In genomic region chr12:95072900-95073697, GRCh38 we compare ENCODE assay signal across 1 cellular context.
TF ChIP-seq lines count a peak whose summit lies in the region.

NR2C1 (minus strand) TSS chr12:95073618; CDS start chr12:95067384, 6,234 bp downstream.

TF ChIP-seq in K562, 482 proteins besides CTCF, POLR2A, EP300 and RAD21 (continued from another document and continues in another):
- no peak for TF ChIP-seq CGGBP1 (CRISPR knock-in tag; IDR thresholded peaks at IDR 0.05)
- TF ChIP-seq DIDO1 (tag; IDR thresholded peaks at IDR 0.05; ENCODE audit: low read depth) = peak; percentile 81
- TF ChIP-seq MLX (CRISPR knock-in tag; conservative IDR thresholded peaks at IDR 0.05) = no peak
- no peak for TF ChIP-seq MTA1 (IDR thresholded peaks at IDR 0.05; ENCODE audit: borderline replicate concordance)
- no peak for TF ChIP-seq XRCC4 (IDR thresholded peaks at IDR 0.05; ENCODE audit: extremely low read depth, insufficient read depth, insufficient read length)
- TF ChIP-seq RREB1 (CRISPR knock-in tag; IDR thresholded peaks at IDR 0.05) = no peak
- TF ChIP-seq TAL1 (IDR thresholded peaks at IDR 0.05) = no peak
- TF ChIP-seq HIVEP1 (CRISPR knock-in tag; IDR thresholded peaks at IDR 0.05) = no peak
- no peak for TF ChIP-seq KAT8 (IDR thresholded peaks at IDR 0.05; ENCODE audit: low read depth)
- peak; percentile 18; the same call in 1 of the 2 replicates for TF ChIP-seq NFIC (IDR thresholded peaks at IDR 0.05)
- no peak for TF ChIP-seq DMBX1 (CRISPR knock-in tag; IDR thresholded peaks at IDR 0.05; ENCODE audit: borderline replicate concordance)
- TF ChIP-seq PCBP2 (IDR thresholded peaks at IDR 0.05; ENCODE audit: low read depth, low read length, poor library complexity, severe bottlenecking) = no peak
- no peak for TF ChIP-seq FOXO4 (CRISPR knock-in tag; IDR thresholded peaks at IDR 0.05)
- TF ChIP-seq CBX2 (IDR thresholded peaks at IDR 0.05; ENCODE audit: insufficient read depth, low read length, poor library complexity, severe bottlenecking) = no peak
- no peak for TF ChIP-seq MXD1 (CRISPR knock-in tag; IDR thresholded peaks at IDR 0.05; ENCODE audit: borderline replicate concordance, poor library complexity, severe bottlenecking)
- TF ChIP-seq ZFPM2 (CRISPR knock-in tag; IDR thresholded peaks at IDR 0.05) = no peak
- peak; percentile 74 for TF ChIP-seq FIP1L1 (IDR thresholded peaks at IDR 0.05; ENCODE audit: low read depth, low read length, poor library complexity, severe bottlenecking)
- 0 out of 2 replicates have a peak, but pooled peaks have one; percentile 63 for TF ChIP-seq SMAD4 (CRISPR knock-in tag; conservative IDR thresholded peaks at IDR 0.05)
- no peak for TF ChIP-seq HBP1 (CRISPR knock-in tag; IDR thresholded peaks at IDR 0.05)
- peak; percentile 85 for TF ChIP-seq SP2 (IDR thresholded peaks at IDR 0.05; ENCODE audit: extremely low read depth, low read depth, low read length, poor library complexity, severe bottlenecking)
- TF ChIP-seq FOXA3 (CRISPR knock-in tag; conservative IDR thresholded peaks at IDR 0.05 in 1 of 2, IDR thresholded peaks at IDR 0.05 in 1 of 2) = no peak
- TF ChIP-seq GTF2B (IDR thresholded peaks at IDR 0.05; ENCODE audit: extremely low read depth, insufficient read length) = no peak
- no peak for TF ChIP-seq ZNF655 (CRISPR knock-in tag; IDR thresholded peaks at IDR 0.05)
- TF ChIP-seq NR2F6 (CRISPR knock-in tag; IDR thresholded peaks at IDR 0.05) = no peak
- peak; percentile 50 for TF ChIP-seq JUND (IDR thresholded peaks at IDR 0.05; ENCODE audit: borderline replicate concordance, low read depth, low read length)
- TF ChIP-seq JUND (tag; IDR thresholded peaks at IDR 0.05; ENCODE audit: borderline replicate concordance, low read depth, low read length) = no peak
- no peak for TF ChIP-seq ARNT (IDR thresholded peaks at IDR 0.05)
- no peak for TF ChIP-seq DDX20 (tag; IDR thresholded peaks at IDR 0.05; ENCODE audit: low read depth)
- peak; percentile 89 for TF ChIP-seq SNIP1 (IDR thresholded peaks at IDR 0.05; ENCODE audit: low read depth)
- no peak for TF ChIP-seq SLC30A9 (CRISPR knock-in tag; IDR thresholded peaks at IDR 0.05)
- peak; percentile 82 for TF ChIP-seq TFAP4 (CRISPR knock-in tag; IDR thresholded peaks at IDR 0.05; ENCODE audit: borderline replicate concordance)
- TF ChIP-seq IRF2 (CRISPR knock-in tag; IDR thresholded peaks at IDR 0.05) = no peak
- peak; percentile 97 for TF ChIP-seq NR2C2 (CRISPR knock-in tag; IDR thresholded peaks at IDR 0.05)
- TF ChIP-seq NR2C2 (tag; IDR thresholded peaks at IDR 0.05) = peak; percentile 99
- peak; percentile 64 for TF ChIP-seq CBX1 (IDR thresholded peaks at IDR 0.05; ENCODE audit: low read depth)
- TF ChIP-seq KLF13 (tag; IDR thresholded peaks at IDR 0.05; ENCODE audit: borderline replicate concordance, low read depth) = peak; percentile 67; the same call in 1 of the 2 replicates
- peak; percentile 49 for TF ChIP-seq U2AF1 (optimal IDR thresholded peaks at IDR 0.05; ENCODE audit: low read depth, low read length)
- no peak for TF ChIP-seq ZNF584 (CRISPR knock-in tag; IDR thresholded peaks at IDR 0.05; ENCODE audit: low read depth)
- TF ChIP-seq CHD4 (IDR thresholded peaks at IDR 0.05; ENCODE audit: insufficient read depth, insufficient replicate concordance, low read depth, low read length, poor library complexity, severe bottlenecking) = no peak
- TF ChIP-seq SMAD3 (CRISPR knock-in tag; conservative IDR thresholded peaks at IDR 0.05) = no peak
- TF ChIP-seq SNRNP70 (optimal IDR thresholded peaks at IDR 0.05; ENCODE audit: low read depth, low read length) = no peak
- no peak; the same call in 1 of the 2 replicates for TF ChIP-seq RNF2 (IDR thresholded peaks at IDR 0.05)
- no peak for TF ChIP-seq PHTF2 (CRISPR knock-in tag; IDR thresholded peaks at IDR 0.05)
- TF ChIP-seq ZC3H11A (IDR thresholded peaks at IDR 0.05; ENCODE audit: low read depth, low read length) = no peak
- no peak for TF ChIP-seq CREB5 (CRISPR knock-in tag; IDR thresholded peaks at IDR 0.05)
- 0 out of 2 replicates have a peak, but pooled peaks have one; percentile 35 for TF ChIP-seq JUN (IDR thresholded peaks at IDR 0.05; ENCODE audit: borderline replicate concordance, low read depth, low read length)
- TF ChIP-seq JUN (CRISPR knock-in tag; IDR thresholded peaks at IDR 0.05; ENCODE audit: borderline replicate concordance) = no peak
- TF ChIP-seq E4F1 (CRISPR knock-in tag; IDR thresholded peaks at IDR 0.05; ENCODE audit: borderline replicate concordance) = no peak
- TF ChIP-seq THRAP3 (IDR thresholded peaks at IDR 0.05; ENCODE audit: borderline replicate concordance) = no peak
- no peak for TF ChIP-seq POLR2AphosphoS2 (IDR thresholded peaks at IDR 0.05; ENCODE audit: low read length)
- TF ChIP-seq ZNF79 (CRISPR knock-in tag; IDR thresholded peaks at IDR 0.05; ENCODE audit: low read depth) = no peak
- no peak for TF ChIP-seq ELF4 (CRISPR knock-in tag; IDR thresholded peaks at IDR 0.05)
